ENCODE assay signal across 1 cellular context in genomic region chr2:219440388-219441256, GRCh38.
TF ChIP-seq lines count a peak whose summit lies in the region.

No MANE protein-coding gene starts in this region.

TF ChIP-seq in HEK293, 187 proteins besides CTCF, POLR2A, EP300 and RAD21 (continued from another document):
- peak; percentile 80 for TF ChIP-seq ZNF518A (tag by site-specific recombination; conservative IDR thresholded peaks at IDR 0.05; ENCODE audit: low read depth)
- 0 out of 2 replicates have a peak, but pooled peaks have one; percentile 10 for TF ChIP-seq PRDM10 (tag by site-specific recombination; IDR thresholded peaks at IDR 0.05)
- TF ChIP-seq PRDM4 (tag by site-specific recombination; IDR thresholded peaks at IDR 0.05) = 0 out of 2 replicates have a peak, but pooled peaks have one; percentile 54
- no peak for TF ChIP-seq ZNF670 (tag by site-specific recombination; IDR thresholded peaks at IDR 0.05; ENCODE audit: low read depth)
- no peak for TF ChIP-seq TSHZ1 (tag by site-specific recombination; IDR thresholded peaks at IDR 0.05; ENCODE audit: borderline replicate concordance)
- TF ChIP-seq ZNF138 (tag by site-specific recombination; IDR thresholded peaks at IDR 0.05; ENCODE audit: borderline replicate concordance) = no peak
- TF ChIP-seq ZNF747 (tag by site-specific recombination; IDR thresholded peaks at IDR 0.05) = no peak
- no peak for TF ChIP-seq ZNF146 (tag by site-specific recombination; IDR thresholded peaks at IDR 0.05)
- TF ChIP-seq ZNF394 (tag by site-specific recombination; IDR thresholded peaks at IDR 0.05; ENCODE audit: borderline replicate concordance) = peak; percentile 87
- 0 out of 2 replicates have a peak, but pooled peaks have one; percentile 29 for TF ChIP-seq ZBTB8A (tag by site-specific recombination; IDR thresholded peaks at IDR 0.05)
- TF ChIP-seq SP2 (tag by site-specific recombination; IDR thresholded peaks at IDR 0.05) = no peak
- no peak for TF ChIP-seq ZNF175 (tag by site-specific recombination; IDR thresholded peaks at IDR 0.05)
- no peak for TF ChIP-seq ZSCAN4 (tag by site-specific recombination; IDR thresholded peaks at IDR 0.05)
- TF ChIP-seq ZNF623 (tag by site-specific recombination; IDR thresholded peaks at IDR 0.05) = peak; percentile 45; the same call in 1 of the 2 replicates
- no peak for TF ChIP-seq ZNF544 (tag by site-specific recombination; IDR thresholded peaks at IDR 0.05)
- no peak for TF ChIP-seq ZNF571 (tag by site-specific recombination; IDR thresholded peaks at IDR 0.05)
